Comparison of ENCODE assay signal across 8 cellular contexts in genomic region chr19:47445937-47446402, GRCh38. TPM values are rescaled to one million over a fixed set of nuclear protein-coding genes. Genes with fewer than 3 reads are reported as not detected.
DNase-seq lines count a peak whose midpoint lies in the region; ATAC-seq and TF ChIP-seq lines count a peak whose summit lies in the region.

No MANE protein-coding gene starts in this region.

- no peak for DNase-seq in HCT116 (ENCODE audit: low read depth, low spot score)
- peak; percentile 91 for DNase-seq in NCI-H82 (lab: John Stamatoyannopoulos, UW)
- DNase-seq in activated T-helper 1 cell treated with anti-CD3 and anti-CD28 coated beads, Interleukin-2, amount 50 U/mL, for 16 hours (ENCODE audit: low read depth in 1 of 2, low spot score in 1 of 2): peak; percentile 37 to 44
- DNase-seq in stimulated activated CD8-positive, alpha-beta memory T cell treated with anti-CD3 and anti-CD28 coated beads, Interleukin-12 subunit alpha, Interleukin-12 subunit beta, amount 100 ng/mL, for 4 hours (ENCODE audit: low read depth): peak; percentile 62
- no peak for DNase-seq in cortex of kidney (lab: John Stamatoyannopoulos, UW)
- no peak for DNase-seq in SKM-1 (lab: John Stamatoyannopoulos, UW; ENCODE audit: unreplicated experiment)
- DNase-seq in NCI-H128 (lab: John Stamatoyannopoulos, UW; ENCODE audit: unreplicated experiment): no peak

- H3K79me2 ChIP-seq in HCT116 (ENCODE audit: insufficient read depth, low read length): no peaks in the 10 kb centered on the region

- peak overlapping the region; percentile 95 for H3K4me2 ChIP-seq in HCT116 (ENCODE audit: low read length)

- H4K20me1 ChIP-seq in HCT116 (ENCODE audit: insufficient read depth): no peaks in the 10 kb centered on the region

- POLR2A ChIA-PET in HCT116 (lab: Charles Lee): no interaction called here

- H3K36me3 ChIP-seq in HCT116 (ENCODE audit: control insufficient read depth in 1 of 2, insufficient read depth in 2 of 2, low read length in 2 of 2): no peaks in the 10 kb centered on the region
- no peaks in the 10 kb centered on the region for H3K36me3 ChIP-seq in iPS-15b (ENCODE audit: control insufficient read depth, insufficient read depth, low read length)

- H3K4me3 ChIP-seq in HCT116 (replicated peaks in 1 of 2; ENCODE audit: low read depth in 1 of 2, low read length in 2 of 2) (peak overlapping the region; percentile 22 to 55), iPS-15b (ENCODE audit: low read depth, low read length) (peak overlapping the region; percentile 45)

- TF ChIP-seq POLR2A in HCT116 (IDR thresholded peaks at IDR 0.05; ENCODE audit: borderline replicate concordance, extremely low read depth, insufficient read depth, insufficient read length): no peak

- no TSS peak for BruUV-seq in HCT116 (replicated peaks; lab: Mats Ljungman, UMichigan)

- no peaks in the 10 kb centered on the region for H3K9me3 ChIP-seq in HCT116 (ENCODE audit: control insufficient read depth in 1 of 2, insufficient read depth in 1 of 2, low read depth in 1 of 2, low read length in 2 of 2)
- no peaks in the 10 kb centered on the region for H3K9me3 ChIP-seq in iPS-15b (ENCODE audit: control insufficient read depth, insufficient read depth, low read length)

- no peak overlapping the region for H3K27ac ChIP-seq in HCT116 (ENCODE audit: low read depth, low read length)

- RAD21 ChIA-PET in HCT116 (lab: Charles Lee; ENCODE audit: low non-redundant PET in 1 of 2, low total read pairs in 2 of 2, uncharacterized antibody in 2 of 2, unreplicated experiment in 2 of 2): interaction anchor here in 1 of 2 experiments (2.0 kb wide), 1 partner anchor 9 kb away, joined by 7 read pairs; no protein-coding TSS in a partner anchor

- H3K9ac ChIP-seq in HCT116 (ENCODE audit: low read length) (peak overlapping the region; percentile 35), iPS-15b (ENCODE audit: low read depth, low read length) (no peak overlapping the region)

- H3K9me2 ChIP-seq in HCT116 (ENCODE audit: insufficient read depth): no peaks in the 10 kb centered on the region

- no peak overlapping the region for H2AFZ ChIP-seq in HCT116 (ENCODE audit: low read depth, low read length, poor library complexity, severe bottlenecking)

- no peak for ATAC-seq in HCT116

- intact Hi-C loops in HCT116 (cut with micrococcal nuclease): loop anchor here (2.0 to 10.0 kb wide), 3 partner anchors 36 to 159 kb away; partner anchors contain the start of genes BICRA, KPTN and NAPA

- H3K27me3 ChIP-seq in HCT116 (ENCODE audit: insufficient read depth, low read length) (peaks cover 19% of the 10 kb centered on the region), iPS-15b (ENCODE audit: control insufficient read depth, insufficient read depth, low read length) (peaks cover 5% of the 10 kb centered on the region)

- TF ChIP-seq CTCF in HCT116 (IDR thresholded peaks at IDR 0.05 in 2 of 3, conservative IDR thresholded peaks at IDR 0.05 in 1 of 3; ENCODE audit: borderline replicate concordance in 1 of 3, insufficient read depth in 1 of 3, low read depth in 2 of 3, low read length in 2 of 3): no peak

- H3K4me1 ChIP-seq in HCT116 (ENCODE audit: control insufficient read depth in 1 of 2, insufficient read depth in 2 of 2, low read length in 2 of 2): peaks cover 17 to 23% of the 10 kb centered on the region in 2 experiments
- peaks cover 9% of the 10 kb centered on the region for H3K4me1 ChIP-seq in iPS-15b (ENCODE audit: control insufficient read depth, insufficient read depth, low read length)

- CTCF ChIA-PET in HCT116 (lab: Charles Lee): interaction anchor here (1.6 to 3.6 kb wide), 3 partner anchors 9 to 70 kb away, joined by 8 to 32 read pairs (median 9); partner anchors contain the start of gene NAPA

- TF ChIP-seq RAD21 in HCT116 (IDR thresholded peaks at IDR 0.05; ENCODE audit: low read depth): no peak

TF ChIP-seq in HCT116, 20 proteins besides CTCF, POLR2A, EP300 and RAD21:
- TF ChIP-seq MAX (IDR thresholded peaks at IDR 0.05) (no peak), ZBTB33 (IDR thresholded peaks at IDR 0.05; ENCODE audit: extremely low read depth, insufficient replicate concordance, low read length) (no peak), FOSL1 (IDR thresholded peaks at IDR 0.05; ENCODE audit: low read depth) (no peak), EGR1 (IDR thresholded peaks at IDR 0.05; ENCODE audit: low read depth) (peak; percentile 96), CBX3 (IDR thresholded peaks at IDR 0.05; ENCODE audit: low read depth) (no peak)

RNA-seq across cellular contexts. Expression of gene SLC8A2, which starts 25.7 kb away (rescaled TPM):
- 0.98 TPM for total RNA-seq in HCT116 (2021; ENCODE audit: unreplicated experiment)
- polyA plus RNA-seq in HCT116 (2012): 1.4 and 2.5 TPM in 2 replicates

RNA-seq across cellular contexts. Expression of gene MEIS3, which starts 26.6 kb away (rescaled TPM):
- 35.8 TPM for total RNA-seq in HCT116 (2021; ENCODE audit: unreplicated experiment)
- polyA plus RNA-seq in HCT116 (2012): 27.7 and 31.2 TPM in 2 replicates

RNA-seq across cellular contexts. Expression of gene KPTN, which starts 38.0 kb away (rescaled TPM):
- total RNA-seq in HCT116 (2021; ENCODE audit: unreplicated experiment): 23.8 TPM
- polyA plus RNA-seq in HCT116 (2012): 21.3 and 27.5 TPM in 2 replicates

Comparison
In these comparisons a context has a peak if more than half of its experiments do, and no peak if none do; other contexts are left out.
1. DNase-seq: peak in NCI-H82 (single experiment), activated T-helper 1 cell treated with anti-CD3 and anti-CD28 coated beads, Interleukin-2, amount 50 U/mL, for 16 hours (2 of 2) and stimulated activated CD8-positive, alpha-beta memory T cell treated with anti-CD3 and anti-CD28 coated beads, Interleukin-12 subunit alpha, Interleukin-12 subunit beta, amount 100 ng/mL, for 4 hours (single experiment); none in HCT116 (single experiment), cortex of kidney (single experiment), SKM-1 (single experiment) and NCI-H128 (single experiment).